28 cellular contexts compared by ENCODE assay signal in the genomic region with DNA sequence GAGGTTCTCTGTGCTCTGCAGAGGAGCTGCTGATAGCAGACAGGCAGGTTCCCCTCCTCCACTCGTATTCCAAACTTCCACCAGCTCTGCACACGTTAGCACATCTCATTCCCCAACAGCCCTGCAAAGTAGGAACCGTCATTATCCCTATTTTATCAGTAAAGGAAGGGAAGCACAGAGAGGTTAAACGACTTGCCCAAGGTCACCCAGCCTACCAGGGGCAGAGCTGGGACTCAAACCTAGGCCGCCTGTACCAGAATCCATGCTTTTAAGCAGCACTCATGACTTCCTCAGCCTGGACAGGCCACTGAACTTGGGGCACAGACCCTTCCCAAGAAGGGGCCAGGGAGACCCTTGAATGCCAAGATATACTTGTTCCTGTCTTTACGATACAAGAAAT.
"Had no signal": no experiment of that assay in that cellular context is flagged by ENCODE, and none has a peak within 500 bp of the region (broad histone marks: within the 10 kb centered on the region; RNA-seq: fewer than 3 reads in every experiment).

No MANE protein-coding gene starts in this region.

- H3K4me3 ChIP-seq: ascending aorta, breast epithelium, cardiac muscle cell, colonic mucosa had no signal

- ATAC-seq: activated naive CD4-positive, alpha-beta T cell treated with anti-CD3 and anti-CD28 coated beads, Interleukin-2, amount 50 U/mL, for 72 hours; activated T-cell treated with anti-CD3 and anti-CD28 coated beads, Interleukin-2, amount 50 U/mL, for 72 hours; esophagus mucosa; WTC11 had no signal

- DNase-seq: activated CD4-positive, alpha-beta memory T cell treated with anti-CD3 and anti-CD28 coated beads, Interleukin-2, amount 10 ng/mL, durations not matched to agents 7 days and 5 days; activated CD4-positive, alpha-beta T cell treated with anti-CD3 and anti-CD28 coated beads for 1 hour; activated CD4-positive, alpha-beta T cell treated with anti-CD3 and anti-CD28 coated beads for 4 hours; activated CD4-positive, alpha-beta T cell treated with anti-CD3 and anti-CD28 coated beads, Interleukin-2, amount 10 ng/mL, durations not matched to agents 7 days and 5 days; activated CD4-positive, alpha-beta T cell treated with anti-CD3 and anti-CD28 coated beads, Interleukin-2, amount 50 U/mL, for 4 hours; activated CD8-positive, alpha-beta memory T cell treated with anti-CD3 and anti-CD28 coated beads, Interleukin-2, amount 50 U/mL, for 48 hours; activated gamma-delta T cell; activated naive CD4-positive, alpha-beta T cell; activated naive CD4-positive, alpha-beta T cell treated with anti-CD3 and anti-CD28 coated beads, Interleukin-2, amount 10 ng/mL, durations not matched to agents 7 days and 5 days; activated naive CD8-positive, alpha-beta T cell treated with anti-CD3 and anti-CD28 coated beads, Interleukin-2, amount 10 ng/mL, durations not matched to agents 7 days and 5 days; activated T-cell treated with anti-CD3 and anti-CD28 coated beads for 4 hours; activated T-cell treated with anti-CD3 and anti-CD28 coated beads, Interleukin-2, amount 50 U/mL, for 24 hours; activated T-cell treated with anti-CD3 and anti-CD28 coated beads, Interleukin-2, amount 50 U/mL, for 72 hours; central memory CD4-positive, alpha-beta T cell; cerebellar nuclear complex; colonic mucosa; effector memory CD4-positive, alpha-beta T cell; endodermal cell; foreskin fibroblast; head of caudate nucleus; T-helper 2 cell had no signal

- H3K9me3 ChIP-seq: breast epithelium, colonic mucosa had no signal

- FAIRE-seq: frontal cortex had no signal

- H3K27ac ChIP-seq: ascending aorta, breast epithelium, cardiac muscle cell, colonic mucosa had no signal

- H3K4me1 ChIP-seq: ascending aorta, breast epithelium, colonic mucosa had no signal

- H3K27me3 ChIP-seq: ascending aorta, breast epithelium, cardiac muscle cell, colonic mucosa had no signal

- H3K36me3 ChIP-seq: ascending aorta, breast epithelium, cardiac muscle cell, colonic mucosa had no signal
